Comparison of ENCODE assay signal across 32 cellular contexts in the genomic region with DNA sequence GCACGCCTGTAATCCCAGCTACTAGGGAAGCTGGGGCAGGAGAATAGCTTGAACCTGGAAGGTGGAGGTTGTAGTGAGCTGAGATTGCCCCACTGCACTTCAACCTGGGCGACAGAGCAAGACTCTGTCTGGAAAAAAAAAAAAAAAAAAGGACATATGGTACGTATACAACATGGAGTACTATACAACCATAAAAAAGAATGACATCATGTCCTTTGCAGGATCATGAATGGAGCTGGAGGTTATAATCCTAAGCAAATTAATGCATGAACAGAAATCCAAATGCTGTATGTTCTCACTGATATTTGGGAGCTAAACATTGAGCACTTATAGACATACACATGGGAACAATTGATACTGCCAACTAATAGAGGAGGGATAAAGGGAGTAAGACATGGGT.
DNase-seq lines count a peak whose midpoint lies in the region; ATAC-seq, FAIRE-seq and TF ChIP-seq lines count a peak whose summit lies in the region.
"Had no signal": no experiment of that assay in that cellular context is flagged by ENCODE, and none has a peak within 500 bp of the region (broad histone marks: within the 10 kb centered on the region; RNA-seq: fewer than 3 reads in every experiment).

No MANE protein-coding gene starts in this region.

- no peaks in the 10 kb centered on the region for H4K20me1 ChIP-seq in SK-N-SH (ENCODE audit: insufficient read depth)
- H4K20me1 ChIP-seq in HepG2 (ENCODE audit: insufficient read depth, low read length) = no peaks in the 10 kb centered on the region
- H4K20me1 ChIP-seq: BLaER1; BLaER1 treated with 17β-estradiol and CSF1 and Interleukin-3, amounts not matched to agents 10 nM and 100 nM had no signal

- H3K4me3 ChIP-seq in SK-N-SH (ENCODE audit: low read depth in 2 of 2, low read length in 1 of 2) = no peak overlapping the region
- no peak overlapping the region for H3K4me3 ChIP-seq in HepG2 (replicated peaks in 1 of 3; ENCODE audit: insufficient read depth in 1 of 3, low read depth in 2 of 3, low read length in 3 of 3)
- H3K4me3 ChIP-seq in right lobe of liver = no peak overlapping the region
- H3K4me3 ChIP-seq in HEK293 (ENCODE audit: low read depth, low read length) = no peak overlapping the region
- H3K4me3 ChIP-seq: A549; BLaER1; BLaER1 treated with 17β-estradiol and CSF1 and Interleukin-3, amounts not matched to agents 10 nM and 100 nM had no signal

- BruUV-seq in HepG2 (replicated peaks; lab: Mats Ljungman, UMichigan) = no TSS peak

- no peak overlapping the region for H2AFZ ChIP-seq in SK-N-SH (ENCODE audit: low read depth)
- H2AFZ ChIP-seq in HepG2 (ENCODE audit: low read length) = no peak overlapping the region

- H3K4me1 ChIP-seq in SK-N-SH (ENCODE audit: control insufficient read depth in 1 of 2, insufficient read depth in 2 of 2, low read depth in 1 of 2, low read length in 1 of 2) (no peaks in the 10 kb centered on the region), HepG2 (ENCODE audit: insufficient read depth, low read length) (no peaks in the 10 kb centered on the region; the same call in 1 of the 2 replicates), right lobe of liver (no peaks in the 10 kb centered on the region), HEK293 (ENCODE audit: control insufficient read depth, insufficient read depth, low read length) (no peaks in the 10 kb centered on the region)
- H3K4me1 ChIP-seq: A549; BE2C; BLaER1; BLaER1 treated with 17β-estradiol and CSF1 and Interleukin-3, amounts not matched to agents 10 nM and 100 nM; Caco-2 had no signal

- intact Hi-C loops in HepG2 (cut with micrococcal nuclease; ENCODE audit: unreplicated experiment) (no loop called here), right lobe of liver (cut with DNase I) (no loop called here)

- H3K36me3 ChIP-seq in SK-N-SH (replicated peaks in 1 of 2; ENCODE audit: control insufficient read depth in 1 of 2, insufficient read depth in 2 of 2, low read length in 1 of 2) = no peaks in the 10 kb centered on the region
- H3K36me3 ChIP-seq in HepG2 (replicated peaks in 1 of 2; ENCODE audit: control insufficient read depth in 1 of 2, insufficient read depth in 2 of 2, low read length in 2 of 2) = no peaks in the 10 kb centered on the region
- H3K36me3 ChIP-seq in right lobe of liver = no peaks in the 10 kb centered on the region
- H3K36me3 ChIP-seq in HEK293 (ENCODE audit: control insufficient read depth in 2 of 2, insufficient read depth in 1 of 2, low read length in 2 of 2) = no peaks in the 10 kb centered on the region
- H3K36me3 ChIP-seq: BE2C; BLaER1; BLaER1 treated with 17β-estradiol and CSF1 and Interleukin-3, amounts not matched to agents 10 nM and 100 nM had no signal

- CTCF ChIA-PET in SK-N-SH (lab: Yijun Ruan, JAX) = interaction anchor here (0.6 to 0.9 kb wide), 2 partner anchors 21 to 64 kb away, joined by 3 to 4 read pairs; no protein-coding TSS in a partner anchor
- CTCF ChIA-PET in HepG2 (lab: Yijun Ruan, JAX; ENCODE audit: low intra/inter-chr PET ratio, low total read pairs) = no interaction called here
- CTCF ChIA-PET in HEK293 (lab: Yijun Ruan, JAX) = interaction anchor here (0.6 kb wide), 1 partner anchor 466 kb away, joined by 5 read pairs; no protein-coding TSS in a partner anchor

- WGBS in SK-N-SH (ENCODE audit: low lambda C conversion rate) = 31% methylated on average over 3 of the region's 3 CpGs
- 49% methylated on average over 3 of the region's 3 CpGs for WGBS in HepG2 (ENCODE audit: low lambda C conversion rate)
- WGBS in right lobe of liver (ENCODE audit: insufficient coverage, low coverage, low lambda C conversion rate, missing lambda C conversion rate) = 96% methylated on average over 3 of the region's 3 CpGs

- H3K27ac ChIP-seq in SK-N-SH (ENCODE audit: low read depth in 2 of 2, low read length in 1 of 2) (no peak overlapping the region), HepG2 (ENCODE audit: extremely low read length, insufficient read depth, low read length) (no peak overlapping the region), right lobe of liver (no peak overlapping the region), HEK293 (ENCODE audit: extremely low read depth, low read depth, low read length) (no peak overlapping the region)
- H3K27ac ChIP-seq: 22Rv1; A549; BLaER1; BLaER1 treated with 17β-estradiol and CSF1 and Interleukin-3, amounts not matched to agents 10 nM and 100 nM; C4-2B had no signal

- no peaks in the 10 kb centered on the region for H3K9me2 ChIP-seq in SK-N-SH

- TF ChIP-seq RAD21 in SK-N-SH (IDR thresholded peaks at IDR 0.05; ENCODE audit: low read length) (no peak), HepG2 (CRISPR knock-in tag; IDR thresholded peaks at IDR 0.05) (no peak)

- no peaks in the 10 kb centered on the region for H3K27me3 ChIP-seq in SK-N-SH (ENCODE audit: insufficient read depth)
- no peaks in the 10 kb centered on the region for H3K27me3 ChIP-seq in HepG2 (ENCODE audit: control insufficient read depth in 1 of 2, insufficient read depth in 2 of 2, low read length in 2 of 2)
- no peaks in the 10 kb centered on the region for H3K27me3 ChIP-seq in right lobe of liver
- H3K27me3 ChIP-seq: BE2C; BLaER1; BLaER1 treated with 17β-estradiol and CSF1 and Interleukin-3, amounts not matched to agents 10 nM and 100 nM had no signal

- no peak overlapping the region for H3K9ac ChIP-seq in SK-N-SH
- no peak overlapping the region for H3K9ac ChIP-seq in HepG2 (ENCODE audit: insufficient read depth, low read depth, low read length)
- H3K9ac ChIP-seq: BLaER1; BLaER1 treated with 17β-estradiol and CSF1 and Interleukin-3, amounts not matched to agents 10 nM and 100 nM had no signal

- POLR2A ChIA-PET in SK-N-SH (lab: Yijun Ruan, JAX) (no interaction called here), HepG2 (lab: Yijun Ruan, JAX) (no interaction called here), HEK293 (lab: Yijun Ruan, JAX) (interaction anchor here (0.7 kb wide), 1 partner anchor 716 kb away, joined by 7 read pairs; no protein-coding TSS in a partner anchor)

- H3K79me2 ChIP-seq in SK-N-SH (ENCODE audit: insufficient read depth) = no peaks in the 10 kb centered on the region
- H3K79me2 ChIP-seq in HepG2 (ENCODE audit: insufficient read depth, low read length) = no peaks in the 10 kb centered on the region

- ATAC-seq in SK-N-SH treated with all-trans-retinoic acid at 6 μM for 48 hours = no peak
- no peak for ATAC-seq in HepG2
- ATAC-seq in right lobe of liver = no peak
- ATAC-seq: A549; CD8-positive, alpha-beta T cell had no signal

- no peak for TF ChIP-seq CTCF in SK-N-SH (IDR thresholded peaks at IDR 0.05)
- no peak for TF ChIP-seq CTCF in HepG2 (CRISPR knock-in tag; IDR thresholded peaks at IDR 0.05)
- TF ChIP-seq CTCF in right lobe of liver (IDR thresholded peaks at IDR 0.05) = no peak
- TF ChIP-seq CTCF in HEK293 (tag by site-specific recombination; IDR thresholded peaks at IDR 0.05) = no peak

- H3K4me2 ChIP-seq in SK-N-SH (no peak overlapping the region), HepG2 (ENCODE audit: low read depth, low read length) (no peak overlapping the region)
- H3K4me2 ChIP-seq: A549; BLaER1; BLaER1 treated with 17β-estradiol and CSF1 and Interleukin-3, amounts not matched to agents 10 nM and 100 nM had no signal

- H3F3A ChIP-seq in SK-N-SH (replicated peaks; ENCODE audit: insufficient read depth) = no peaks in the 10 kb centered on the region

- FAIRE-seq in HepG2 (lab: Jason Lieb, UNC) = no peak
- FAIRE-seq: A204.1, A549 had no signal

- in situ Hi-C loops in HepG2 (cut with HindIII; ENCODE audit: extremely low pct_ligation_motif_present, low pct_unique_long_range_greater_than_20kb) = no loop called here

- TF ChIP-seq EP300 in SK-N-SH (IDR thresholded peaks at IDR 0.05; ENCODE audit: borderline replicate concordance in 1 of 2, low read depth in 1 of 2, low read length in 1 of 2) (no peak), HepG2 (IDR thresholded peaks at IDR 0.05; ENCODE audit: low read depth in 2 of 2, low read length in 2 of 2) (no peak), HepG2 (CRISPR knock-in tag; IDR thresholded peaks at IDR 0.05; ENCODE audit: borderline replicate concordance) (no peak)

- no peak for TF ChIP-seq POLR2A in HepG2 (IDR thresholded peaks at IDR 0.05; ENCODE audit: insufficient read depth in 1 of 2, low read depth in 2 of 2, low read length in 2 of 2)
- TF ChIP-seq POLR2A in right lobe of liver (IDR thresholded peaks at IDR 0.05) = no peak

- H3K9me3 ChIP-seq in SK-N-SH (no peaks in the 10 kb centered on the region), HepG2 (ENCODE audit: low read length) (no peaks in the 10 kb centered on the region), right lobe of liver (no peaks in the 10 kb centered on the region), HEK293 (ENCODE audit: control insufficient read depth, insufficient read depth, low read depth, low read length) (no peaks in the 10 kb centered on the region)
- H3K9me3 ChIP-seq: A549, BE2C, BLaER1, Caco-2 had no signal

- no peak for DNase-seq in SK-N-SH
- DNase-seq in HepG2 (ENCODE audit: low spot score) = no peak
- no peak for DNase-seq in right lobe of liver
- DNase-seq in NCI-H1105 treated with DMSO at 0.1 percent for 48 hours (lab: John Stamatoyannopoulos, UW) = no peak
- DNase-seq: 8988T; ACHN; AML-193; BE2C; C1 segment of cervical spinal cord; Caco-2; Calu3; CD4-positive, alpha-beta memory T cell; CD4-positive, alpha-beta T cell; CD4-positive, CD25-positive, alpha-beta regulatory T cell; CD8-positive, alpha-beta memory T cell; CD8-positive, alpha-beta T cell; COR-L47; DMS 273 treated with DMSO at 0.1 percent for 48 hours; DMS153; DMS53; DMS79; DMS79 treated with DMSO at 0.1 percent for 48 hours; DND-41; EL had no signal

TF ChIP-seq in SK-N-SH treated with all-trans-retinoic acid at 6 μM for 48 hours, 23 proteins besides CTCF, POLR2A, EP300 and RAD21:
- TF ChIP-seq ZNF8 (CRISPR knock-in tag; IDR thresholded peaks at IDR 0.05) (peak; percentile 93), ZNF70 (CRISPR knock-in tag; IDR thresholded peaks at IDR 0.05) (no peak)

TF ChIP-seq in SK-N-SH, 30 proteins besides CTCF, POLR2A, EP300 and RAD21 (continues in another document):
- no peak for TF ChIP-seq TAF1 (IDR thresholded peaks at IDR 0.05; ENCODE audit: borderline replicate concordance, low read depth, low read length)
- TF ChIP-seq NRF1 (IDR thresholded peaks at IDR 0.05; ENCODE audit: low read depth, low read length) = no peak
- TF ChIP-seq RCOR1 (IDR thresholded peaks at IDR 0.05; ENCODE audit: low read length) = no peak

TF ChIP-seq in HepG2, 621 proteins besides CTCF, POLR2A, EP300 and RAD21 (continues in another document):
- TF ChIP-seq ATF7 (IDR thresholded peaks at IDR 0.05) (peak; percentile 85), ATF7 (CRISPR knock-in tag; IDR thresholded peaks at IDR 0.05) (no peak)

TF ChIP-seq in HEK293, 187 proteins besides CTCF, POLR2A, EP300 and RAD21:
- TF ChIP-seq ZNF555 (tag by site-specific recombination; conservative IDR thresholded peaks at IDR 0.05) (no peak), ZNF146 (tag by site-specific recombination; IDR thresholded peaks at IDR 0.05) (0 out of 2 replicates have a peak, but pooled peaks have one; percentile 21), ZFP69B (tag by site-specific recombination; IDR thresholded peaks at IDR 0.05) (no peak), ZNF837 (tag by site-specific recombination; IDR thresholded peaks at IDR 0.05) (no peak)
